In the genomic region with DNA sequence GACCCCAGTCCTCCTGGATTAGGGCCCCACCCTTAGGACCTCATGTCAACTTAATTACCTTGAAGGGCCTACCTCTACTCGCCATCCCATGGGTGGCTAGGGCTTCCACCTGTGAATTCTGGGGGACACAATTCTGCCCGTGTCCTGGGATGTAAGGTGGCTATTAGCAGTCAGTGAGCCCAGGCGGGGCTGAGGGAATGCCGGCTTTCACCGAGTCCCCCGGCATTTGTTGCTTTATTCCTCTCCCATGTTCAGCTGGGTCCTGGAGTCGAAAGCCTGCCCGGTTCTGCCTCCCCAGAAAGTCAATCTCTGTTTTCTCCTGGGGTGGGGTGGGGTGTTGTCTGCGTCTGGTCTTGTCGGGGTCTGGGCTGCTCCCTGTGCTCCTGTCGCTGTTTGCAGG, we compare ENCODE assay signal across 39 cellular contexts.
"Had no signal": no experiment of that assay in that cellular context is flagged by ENCODE, and none has a peak within 500 bp of the region (broad histone marks: within the 10 kb centered on the region; RNA-seq: fewer than 3 reads in every experiment).

No MANE protein-coding gene starts in this region.

- H3K27me3 ChIP-seq: adrenal gland, ascending aorta, body of pancreas, brain microvascular endothelial cell, breast epithelium, cardiac muscle cell had no signal

- DNase-seq: activated effector memory CD4-positive, alpha-beta T cell treated with anti-CD3 and anti-CD28 coated beads, Interleukin-2, amount 50 U/mL, for 16 hours; activated effector memory CD4-positive, alpha-beta T cell treated with Interleukin-2 at 50 U/mL for 16 hours; activated gamma-delta T cell; activated gamma-delta T cell treated with Interleukin-2 at 50 U/mL for 16 hours; activated naive CD4-positive, alpha-beta T cell; activated naive CD4-positive, alpha-beta T cell treated with anti-CD3 and anti-CD28 coated beads for 36 hours; activated naive CD4-positive, alpha-beta T cell treated with anti-CD3 and anti-CD28 coated beads, Interleukin-2, amount 10 ng/mL, durations not matched to agents 7 days and 5 days; activated naive CD4-positive, alpha-beta T cell treated with anti-CD3 and anti-CD28 coated beads, Interleukin-2, amount 50 U/mL, for 16 hours; activated naive CD4-positive, alpha-beta T cell treated with Interleukin-2 at 50 U/mL for 16 hours; activated naive CD8-positive, alpha-beta T cell treated with anti-CD3 and anti-CD28 coated beads for 36 hours; activated naive CD8-positive, alpha-beta T cell treated with anti-CD3 and anti-CD28 coated beads, Interleukin-2, amount 10 ng/mL, durations not matched to agents 7 days and 5 days; activated naive CD8-positive, alpha-beta T cell treated with anti-CD3 and anti-CD28 coated beads, Interleukin-2, amount 50 U/mL, for 24 hours; activated T-cell treated with anti-CD3 and anti-CD28 coated beads for 4 hours; activated T-cell treated with anti-CD3 and anti-CD28 coated beads, Interleukin-2, amount 50 U/mL, for 1 hour; activated T-cell treated with anti-CD3 and anti-CD28 coated beads, Interleukin-2, amount 50 U/mL, for 24 hours; activated T-cell treated with anti-CD3 and anti-CD28 coated beads, Interleukin-2, amount 50 U/mL, for 4 hours; activated T-cell treated with anti-CD3 and anti-CD28 coated beads, Interleukin-2, amount 50 U/mL, for 48 hours; activated T-cell treated with anti-CD3 and anti-CD28 coated beads, Interleukin-2, amount 50 U/mL, for 72 hours; adrenal gland; amniotic stem cell; amygdala; anterior cingulate cortex; aorta; body of pancreas; brain microvascular endothelial cell; caudate nucleus; central memory CD4-positive, alpha-beta T cell; cerebellar nuclear complex had no signal

- H3K4me3 ChIP-seq: adrenal gland, ascending aorta, body of pancreas, breast epithelium, cardiac muscle cell had no signal

- H3K4me3 Mint-ChIP-seq: activated naive CD4-positive, alpha-beta T cell treated with anti-CD3 and anti-CD28 coated beads for 36 hours; activated naive CD4-positive, alpha-beta T cell treated with anti-CD3 and anti-CD28 coated beads, Interleukin-2, amount 10 ng/mL, durations not matched to agents 7 days and 5 days; activated naive CD4-positive, alpha-beta T cell treated with anti-CD3 and anti-CD28 coated beads, Interleukin-2, amount 50 U/mL, for 24 hours; activated naive CD8-positive, alpha-beta T cell; activated naive CD8-positive, alpha-beta T cell treated with anti-CD3 and anti-CD28 coated beads for 36 hours; activated naive CD8-positive, alpha-beta T cell treated with anti-CD3 and anti-CD28 coated beads, Interleukin-2, amount 10 ng/mL, durations not matched to agents 7 days and 5 days; activated naive CD8-positive, alpha-beta T cell treated with anti-CD3 and anti-CD28 coated beads, Interleukin-2, amount 50 U/mL, for 24 hours; activated T-cell treated with anti-CD3 and anti-CD28 coated beads, Interleukin-2, amount 50 U/mL, for 24 hours; activated T-cell treated with anti-CD3 and anti-CD28 coated beads, Interleukin-2, amount 50 U/mL, for 4 hours; activated T-cell treated with anti-CD3 and anti-CD28 coated beads, Interleukin-2, amount 50 U/mL, for 72 hours; activated T-helper 1 cell treated with anti-CD3 and anti-CD28 coated beads, Interleukin-12 subunit alpha, Interleukin-12 subunit beta, Interleukin-2, Interleukin-4 antibody, amounts not matched to agents 30 ng/mL and 10 ng/mL and 1 ng/mL, durations not matched to agents 14 hours and 24 hours and 36 hours; activated T-helper 17 cell treated with anti-CD3 and anti-CD28 coated beads, Interleukin-2, amount 50 U/mL, for 72 hours; brain; central memory CD8-positive, alpha-beta T cell had no signal

- H3K27me3 Mint-ChIP-seq: activated naive CD4-positive, alpha-beta T cell treated with anti-CD3 and anti-CD28 coated beads, Interleukin-2, amount 10 ng/mL, durations not matched to agents 7 days and 5 days; activated naive CD4-positive, alpha-beta T cell treated with anti-CD3 and anti-CD28 coated beads, Interleukin-2, amount 50 U/mL, for 24 hours; activated naive CD8-positive, alpha-beta T cell; activated naive CD8-positive, alpha-beta T cell treated with anti-CD3 and anti-CD28 coated beads for 36 hours; activated naive CD8-positive, alpha-beta T cell treated with anti-CD3 and anti-CD28 coated beads, Interleukin-2, amount 50 U/mL, for 24 hours; activated T-cell treated with anti-CD3 and anti-CD28 coated beads, Interleukin-2, amount 50 U/mL, for 24 hours; activated T-helper 17 cell treated with anti-CD3 and anti-CD28 coated beads, Interleukin-2, amount 50 U/mL, for 72 hours had no signal

- H3K27ac ChIP-seq: adrenal gland, ascending aorta, body of pancreas, brain microvascular endothelial cell, breast epithelium, cardiac muscle cell had no signal

- H3K27ac Mint-ChIP-seq: activated naive CD4-positive, alpha-beta T cell treated with anti-CD3 and anti-CD28 coated beads for 36 hours; activated naive CD4-positive, alpha-beta T cell treated with anti-CD3 and anti-CD28 coated beads, Interleukin-2, amount 10 ng/mL, durations not matched to agents 7 days and 5 days; activated naive CD4-positive, alpha-beta T cell treated with anti-CD3 and anti-CD28 coated beads, Interleukin-2, amount 50 U/mL, for 24 hours; activated naive CD8-positive, alpha-beta T cell; activated naive CD8-positive, alpha-beta T cell treated with anti-CD3 and anti-CD28 coated beads for 36 hours; activated naive CD8-positive, alpha-beta T cell treated with anti-CD3 and anti-CD28 coated beads, Interleukin-2, amount 10 ng/mL, durations not matched to agents 7 days and 5 days; activated naive CD8-positive, alpha-beta T cell treated with anti-CD3 and anti-CD28 coated beads, Interleukin-2, amount 50 U/mL, for 24 hours; activated T-cell treated with anti-CD3 and anti-CD28 coated beads, Interleukin-2, amount 50 U/mL, for 24 hours; activated T-cell treated with anti-CD3 and anti-CD28 coated beads, Interleukin-2, amount 50 U/mL, for 72 hours; activated T-helper 1 cell treated with anti-CD3 and anti-CD28 coated beads, Interleukin-12 subunit alpha, Interleukin-12 subunit beta, Interleukin-2, Interleukin-4 antibody, amounts not matched to agents 30 ng/mL and 10 ng/mL and 1 ng/mL, durations not matched to agents 14 hours and 24 hours and 36 hours; activated T-helper 17 cell treated with anti-CD3 and anti-CD28 coated beads, Interleukin-2, amount 50 U/mL, for 72 hours; activated T-helper 2 cell treated with anti-CD3 and anti-CD28 coated beads, Interferon-gamma antibody, Interleukin-2, Interleukin-4, amounts not matched to agents 10 μg/mL and 5 μg/mL and 100 μg/mL, durations not matched to agents 14 hours and 24 hours and 36 hours; brain had no signal

- H3K9me3 Mint-ChIP-seq: activated naive CD4-positive, alpha-beta T cell treated with anti-CD3 and anti-CD28 coated beads for 36 hours; activated naive CD4-positive, alpha-beta T cell treated with anti-CD3 and anti-CD28 coated beads, Interleukin-2, amount 50 U/mL, for 24 hours; activated T-cell treated with anti-CD3 and anti-CD28 coated beads, Interleukin-2, amount 50 U/mL, for 24 hours; activated T-cell treated with anti-CD3 and anti-CD28 coated beads, Interleukin-2, amount 50 U/mL, for 4 hours; central memory CD8-positive, alpha-beta T cell had no signal

- H3K36me3 Mint-ChIP-seq: activated naive CD4-positive, alpha-beta T cell treated with anti-CD3 and anti-CD28 coated beads, Interleukin-2, amount 10 ng/mL, durations not matched to agents 7 days and 5 days; activated naive CD4-positive, alpha-beta T cell treated with anti-CD3 and anti-CD28 coated beads, Interleukin-2, amount 50 U/mL, for 72 hours; activated naive CD8-positive, alpha-beta T cell treated with anti-CD3 and anti-CD28 coated beads, Interleukin-2, amount 10 ng/mL, durations not matched to agents 7 days and 5 days had no signal

- H3K36me3 ChIP-seq: adrenal gland, ascending aorta, brain microvascular endothelial cell, breast epithelium, cardiac muscle cell had no signal

- ATAC-seq: activated naive CD4-positive, alpha-beta T cell treated with anti-CD3 and anti-CD28 coated beads, Interleukin-2, amount 50 U/mL, for 72 hours; activated naive CD8-positive, alpha-beta T cell treated with anti-CD3 and anti-CD28 coated beads, Interleukin-2, amount 50 U/mL, for 24 hours; activated T-cell treated with anti-CD3 and anti-CD28 coated beads, Interleukin-2, amount 50 U/mL, for 4 hours; activated T-cell treated with anti-CD3 and anti-CD28 coated beads, Interleukin-2, amount 50 U/mL, for 72 hours; activated T-helper 17 cell treated with anti-CD3 and anti-CD28 coated beads, Interleukin-2, amount 50 U/mL, for 72 hours; body of pancreas had no signal

- H3K4me1 Mint-ChIP-seq: activated naive CD4-positive, alpha-beta T cell treated with anti-CD3 and anti-CD28 coated beads, Interleukin-2, amount 10 ng/mL, durations not matched to agents 7 days and 5 days; activated naive CD4-positive, alpha-beta T cell treated with anti-CD3 and anti-CD28 coated beads, Interleukin-2, amount 50 U/mL, for 24 hours; activated naive CD8-positive, alpha-beta T cell treated with anti-CD3 and anti-CD28 coated beads for 36 hours; activated naive CD8-positive, alpha-beta T cell treated with anti-CD3 and anti-CD28 coated beads, Interleukin-2, amount 10 ng/mL, durations not matched to agents 7 days and 5 days; activated naive CD8-positive, alpha-beta T cell treated with anti-CD3 and anti-CD28 coated beads, Interleukin-2, amount 50 U/mL, for 24 hours; activated T-helper 17 cell treated with anti-CD3 and anti-CD28 coated beads, Interleukin-2, amount 50 U/mL, for 72 hours; central memory CD8-positive, alpha-beta T cell had no signal

- H3K4me1 ChIP-seq: adrenal gland, ascending aorta, body of pancreas, breast epithelium had no signal

- H3K9me3 ChIP-seq: adrenal gland, ascending aorta had no signal
